In genomic region chr6:26170181-26170580, GRCh38 we compare ENCODE assay signal across 14 cellular contexts.
A peak's percentile ranks its signal among the peaks of the same experiment; 100 is the strongest.
DNase-seq lines count a peak whose midpoint lies in the region; ATAC-seq and TF ChIP-seq lines count a peak whose summit lies in the region.
"Had no signal": no experiment of that assay in that cellular context is flagged by ENCODE, and none has a peak within 500 bp of the region (broad histone marks: within the 10 kb centered on the region; RNA-seq: fewer than 3 reads in every experiment).

No MANE protein-coding gene starts in this region.

- peak overlapping the region; percentile 56 for H3K4me3 ChIP-seq in A673 (ENCODE audit: low read depth, low read length, poor library complexity, severe bottlenecking)
- peak overlapping the region; percentile 73 for H3K4me3 ChIP-seq in DOHH2 (ENCODE audit: low read length)
- no peak overlapping the region for H3K4me3 ChIP-seq in Panc1 (ENCODE audit: low read depth in 2 of 2, low read length in 2 of 2)
- H3K4me3 ChIP-seq in epithelial cell of esophagus (ENCODE audit: low read length) = no peak overlapping the region

- H3K9me3 ChIP-seq in A673 (ENCODE audit: low read depth, low read length, poor library complexity, severe bottlenecking) (no peaks in the 10 kb centered on the region), DOHH2 (ENCODE audit: control insufficient read depth, insufficient read depth, low read length) (no peaks in the 10 kb centered on the region), Panc1 (ENCODE audit: control insufficient read depth, insufficient read depth, low read depth, low read length) (no peaks in the 10 kb centered on the region)

- peak overlapping the region; percentile 89 for H3K4me2 ChIP-seq in DOHH2 (ENCODE audit: low read length)

- peaks cover 38% of the 10 kb centered on the region for H3F3A ChIP-seq in DOHH2 (ENCODE audit: control insufficient read depth, insufficient read depth)

- peaks cover 21% of the 10 kb centered on the region for H3K4me1 ChIP-seq in A673 (ENCODE audit: insufficient read depth, low read length, poor library complexity, severe bottlenecking)
- peaks cover 40% of the 10 kb centered on the region for H3K4me1 ChIP-seq in DOHH2 (ENCODE audit: control insufficient read depth, low read length)
- H3K4me1 ChIP-seq in Panc1 (ENCODE audit: control insufficient read depth, insufficient read depth, low read length) = peaks cover 27% of the 10 kb centered on the region

- no peaks in the 10 kb centered on the region for H3K36me3 ChIP-seq in A673 (ENCODE audit: insufficient read depth, low read length, poor library complexity, severe bottlenecking)
- H3K36me3 ChIP-seq in DOHH2 (ENCODE audit: control insufficient read depth, low read length) = peaks cover 11% of the 10 kb centered on the region; the same call in 1 of the 2 replicates
- H3K36me3 ChIP-seq in Panc1 (ENCODE audit: control insufficient read depth, insufficient read depth, low read length) = peaks cover 2% of the 10 kb centered on the region; the same call in 1 of the 2 replicates

- DNase-seq in A673 (ENCODE audit: low spot score) (peak; percentile 27), Panc1 (ENCODE audit: low read depth, low spot score) (no peak), epithelial cell of esophagus (ENCODE audit: low read depth) (peak; percentile 54), NCI-H345 treated with DMSO at 0.1 percent for 48 hours (lab: John Stamatoyannopoulos, UW; ENCODE audit: unreplicated experiment) (no peak), NCI-H82 treated with DMSO at 0.1 percent for 48 hours (lab: John Stamatoyannopoulos, UW; ENCODE audit: unreplicated experiment) (no peak), posterior cingulate gyrus (no peak)
- DNase-seq: COR-L47; kidney; NCI-H2171; SHP77; stimulated activated CD4-positive, alpha-beta T cell treated with anti-CD3 and anti-CD28 coated beads, Interleukin-15, amount 100 ng/mL, for 24 hours; stimulated activated naive CD4-positive, alpha-beta T cell had no signal

- H3K27me3 ChIP-seq in A673 (replicated peaks; ENCODE audit: insufficient read depth, low read depth, low read length, poor library complexity) (no peaks in the 10 kb centered on the region), DOHH2 (ENCODE audit: control insufficient read depth, low read length) (no peaks in the 10 kb centered on the region), Panc1 (ENCODE audit: control insufficient read depth, insufficient read depth, low read length) (no peaks in the 10 kb centered on the region)

- ATAC-seq in Panc1 (no peak), GM21360 (IDR thresholded peaks at IDR 0.05; ENCODE audit: unreplicated experiment) (no peak)

- in situ Hi-C loops in Panc1 (cut with HindIII; ENCODE audit: low pct_unique_long_range_greater_than_20kb, low sequenced_read_pairs) = no loop called here

- CTCF ChIA-PET in A673 (lab: Charles Lee) = no interaction called here
- CTCF ChIA-PET in Panc1 (lab: Charles Lee) = interaction anchor here (0.6 kb wide), 1 partner anchor 1724 kb away, joined by 3 read pairs; no protein-coding TSS in a partner anchor

- peaks cover 42% of the 10 kb centered on the region for H3K79me2 ChIP-seq in DOHH2 (ENCODE audit: control insufficient read depth, low read length)

- no peaks in the 10 kb centered on the region for H4K20me1 ChIP-seq in DOHH2 (ENCODE audit: control insufficient read depth, insufficient read depth, low read depth, low read length)

- TF ChIP-seq CTCF in A673 (conservative IDR thresholded peaks at IDR 0.05; ENCODE audit: low read depth, low read length) (no peak), DOHH2 (IDR thresholded peaks at IDR 0.05; ENCODE audit: low read depth, low read length, poor library complexity, severe bottlenecking) (no peak), Panc1 (IDR thresholded peaks at IDR 0.05) (no peak), epithelial cell of esophagus (IDR thresholded peaks at IDR 0.05; ENCODE audit: insufficient read depth, low read depth, low read length, missing control alignments) (no peak)

- intact Hi-C loops in A673 (cut with micrococcal nuclease; ENCODE audit: unreplicated experiment) = loop anchor here (10.0 kb wide), 2 partner anchors 115 to 385 kb away; a partner anchor contains a TSS
- intact Hi-C loops in Panc1 (cut with micrococcal nuclease; ENCODE audit: unreplicated experiment) = no loop called here
- intact Hi-C loops in posterior cingulate gyrus (cut with DNase I) = no loop called here

- POLR2A ChIA-PET in A673 (lab: Charles Lee; ENCODE audit: low non-redundant PET) (no interaction called here), Panc1 (lab: Charles Lee) (interaction anchor here (0.9 kb wide), 1 partner anchor 12 kb away, joined by 6 read pairs; a partner anchor contains a TSS)

- no TSS peak for BruUV-seq in A673 (replicated peaks; lab: Mats Ljungman, UMichigan)
- no TSS peak for BruUV-seq in Panc1 (replicated peaks; lab: Mats Ljungman, UMichigan)

- H3K27ac ChIP-seq in A673 (ENCODE audit: low read depth, low read length, poor library complexity, severe bottlenecking) (peak overlapping the region; percentile 93), DOHH2 (ENCODE audit: low read depth, low read length) (peak overlapping the region; percentile 92), Panc1 (ENCODE audit: low read length) (peak overlapping the region; percentile 91)

- no peaks in the 10 kb centered on the region for H3K9me2 ChIP-seq in DOHH2 (replicated peaks; ENCODE audit: control insufficient read depth, low read length)

Comparison
In these comparisons a context has a peak if more than half of its experiments do, and no peak if none do; other contexts are left out.
1. DNase-seq: peak in A673 (single experiment) and epithelial cell of esophagus (single experiment); none in Panc1 (single experiment), NCI-H345 treated with DMSO at 0.1 percent for 48 hours (single experiment), NCI-H82 treated with DMSO at 0.1 percent for 48 hours (single experiment) and posterior cingulate gyrus (0 of 10).
2. H3K4me3 ChIP-seq: peak in A673 (single experiment) and DOHH2 (single experiment); none in Panc1 (0 of 2) and epithelial cell of esophagus (single experiment).
3. Peak in every context shown above with its lines, with median percentiles within 50 percentile points of each other: H3K27ac ChIP-seq.